1 cellular context compared by ENCODE assay signal in the genomic region with DNA sequence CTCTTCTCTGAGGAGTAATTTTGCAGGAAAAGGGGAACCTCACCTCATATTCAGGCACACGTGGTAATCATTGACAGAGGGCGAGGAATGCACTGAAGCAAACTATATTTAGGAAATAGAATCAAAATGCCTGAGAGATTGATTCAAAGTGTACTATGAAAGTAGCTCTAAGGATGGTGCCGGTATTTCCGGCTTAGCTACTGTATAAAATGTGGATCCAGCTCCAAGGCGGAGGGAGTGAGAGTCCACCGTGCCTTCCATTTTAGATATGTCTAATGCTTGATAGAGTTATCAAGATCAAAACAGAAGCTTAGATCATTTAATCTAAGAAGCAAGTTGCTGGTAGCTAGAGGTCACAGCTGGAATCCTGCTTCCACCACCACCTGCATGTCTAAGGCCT.
TF ChIP-seq lines count a peak whose summit lies in the region.

No MANE protein-coding gene starts in this region.

TF ChIP-seq in WTC11, 78 proteins besides CTCF, POLR2A, EP300 and RAD21 (continued from another document):
- TF ChIP-seq, protein P1, sequence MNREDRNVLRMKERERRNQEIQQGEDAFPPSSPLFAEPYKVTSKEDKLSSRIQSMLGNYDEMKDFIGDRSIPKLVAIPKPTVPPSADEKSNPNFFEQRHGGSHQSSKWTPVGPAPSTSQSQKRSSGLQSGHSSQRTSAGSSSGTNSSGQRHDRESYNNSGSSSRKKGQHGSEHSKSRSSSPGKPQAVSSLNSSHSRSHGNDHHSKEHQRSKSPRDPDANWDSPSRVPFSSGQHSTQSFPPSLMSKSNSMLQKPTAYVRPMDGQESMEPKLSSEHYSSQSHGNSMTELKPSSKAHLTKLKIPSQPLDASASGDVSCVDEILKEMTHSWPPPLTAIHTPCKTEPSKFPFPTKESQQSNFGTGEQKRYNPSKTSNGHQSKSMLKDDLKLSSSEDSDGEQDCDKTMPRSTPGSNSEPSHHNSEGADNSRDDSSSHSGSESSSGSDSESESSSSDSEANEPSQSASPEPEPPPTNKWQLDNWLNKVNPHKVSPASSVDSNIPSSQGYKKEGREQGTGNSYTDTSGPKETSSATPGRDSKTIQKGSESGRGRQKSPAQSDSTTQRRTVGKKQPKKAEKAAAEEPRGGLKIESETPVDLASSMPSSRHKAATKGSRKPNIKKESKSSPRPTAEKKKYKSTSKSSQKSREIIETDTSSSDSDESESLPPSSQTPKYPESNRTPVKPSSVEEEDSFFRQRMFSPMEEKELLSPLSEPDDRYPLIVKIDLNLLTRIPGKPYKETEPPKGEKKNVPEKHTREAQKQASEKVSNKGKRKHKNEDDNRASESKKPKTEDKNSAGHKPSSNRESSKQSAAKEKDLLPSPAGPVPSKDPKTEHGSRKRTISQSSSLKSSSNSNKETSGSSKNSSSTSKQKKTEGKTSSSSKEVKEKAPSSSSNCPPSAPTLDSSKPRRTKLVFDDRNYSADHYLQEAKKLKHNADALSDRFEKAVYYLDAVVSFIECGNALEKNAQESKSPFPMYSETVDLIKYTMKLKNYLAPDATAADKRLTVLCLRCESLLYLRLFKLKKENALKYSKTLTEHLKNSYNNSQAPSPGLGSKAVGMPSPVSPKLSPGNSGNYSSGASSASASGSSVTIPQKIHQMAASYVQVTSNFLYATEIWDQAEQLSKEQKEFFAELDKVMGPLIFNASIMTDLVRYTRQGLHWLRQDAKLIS (CRISPR knock-in tag; IDR thresholded peaks at IDR 0.05; ENCODE audit: borderline replicate concordance) = no peak
- TF ChIP-seq, protein P2, sequence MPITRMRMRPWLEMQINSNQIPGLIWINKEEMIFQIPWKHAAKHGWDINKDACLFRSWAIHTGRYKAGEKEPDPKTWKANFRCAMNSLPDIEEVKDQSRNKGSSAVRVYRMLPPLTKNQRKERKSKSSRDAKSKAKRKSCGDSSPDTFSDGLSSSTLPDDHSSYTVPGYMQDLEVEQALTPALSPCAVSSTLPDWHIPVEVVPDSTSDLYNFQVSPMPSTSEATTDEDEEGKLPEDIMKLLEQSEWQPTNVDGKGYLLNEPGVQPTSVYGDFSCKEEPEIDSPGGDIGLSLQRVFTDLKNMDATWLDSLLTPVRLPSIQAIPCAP (CRISPR knock-in tag; IDR thresholded peaks at IDR 0.05) = no peak
- TF ChIP-seq ZNF671 (CRISPR knock-in tag; IDR thresholded peaks at IDR 0.05) (no peak), TCF7 (CRISPR knock-in tag; IDR thresholded peaks at IDR 0.05; ENCODE audit: low read depth) (no peak), NFYB (CRISPR knock-in tag; conservative IDR thresholded peaks at IDR 0.05; ENCODE audit: low read depth) (no peak), SP1 (CRISPR knock-in tag; conservative IDR thresholded peaks at IDR 0.05) (no peak), RELA (CRISPR knock-in tag; IDR thresholded peaks at IDR 0.05; ENCODE audit: borderline replicate concordance) (no peak)
- TF ChIP-seq, protein P3, sequence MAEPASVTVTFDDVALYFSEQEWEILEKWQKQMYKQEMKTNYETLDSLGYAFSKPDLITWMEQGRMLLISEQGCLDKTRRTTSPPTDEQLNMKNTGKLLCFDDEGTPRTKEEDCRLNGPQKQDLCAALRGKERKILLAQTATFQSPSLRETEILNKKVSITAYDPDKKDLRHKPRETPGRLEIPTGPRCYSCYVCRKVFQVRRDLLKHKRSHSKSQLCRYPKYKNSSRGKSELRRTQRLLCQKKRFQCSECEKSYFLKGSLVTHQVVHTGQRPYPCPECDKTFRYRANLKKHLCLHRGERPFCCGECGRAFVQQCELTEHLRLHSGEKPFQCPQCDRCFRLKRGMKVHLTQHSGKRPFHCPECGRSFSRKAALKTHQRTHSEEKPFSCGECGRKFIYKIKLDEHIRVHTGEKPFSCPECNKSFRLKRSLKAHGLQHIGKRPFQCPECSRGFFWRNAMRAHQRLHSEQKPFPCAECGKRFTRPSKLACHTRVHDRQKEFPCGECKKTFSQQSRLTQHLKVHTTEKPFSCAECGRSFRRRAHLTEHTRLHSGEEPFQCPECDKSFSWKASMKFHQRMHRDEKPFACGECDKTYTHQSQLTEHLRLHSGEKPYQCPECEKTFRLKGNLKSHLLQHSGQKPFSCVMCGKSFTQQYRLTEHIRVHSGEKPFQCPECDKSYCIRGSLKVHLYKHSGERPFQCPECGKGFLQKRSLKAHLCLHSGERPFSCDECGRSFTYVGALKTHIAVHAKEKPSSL (CRISPR knock-in tag; conservative IDR thresholded peaks at IDR 0.05) = no peak
- TF ChIP-seq, protein P4, sequence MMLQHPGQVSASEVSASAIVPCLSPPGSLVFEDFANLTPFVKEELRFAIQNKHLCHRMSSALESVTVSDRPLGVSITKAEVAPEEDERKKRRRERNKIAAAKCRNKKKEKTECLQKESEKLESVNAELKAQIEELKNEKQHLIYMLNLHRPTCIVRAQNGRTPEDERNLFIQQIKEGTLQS (CRISPR knock-in tag; conservative IDR thresholded peaks at IDR 0.05) = no peak
- TF ChIP-seq, protein P5, sequence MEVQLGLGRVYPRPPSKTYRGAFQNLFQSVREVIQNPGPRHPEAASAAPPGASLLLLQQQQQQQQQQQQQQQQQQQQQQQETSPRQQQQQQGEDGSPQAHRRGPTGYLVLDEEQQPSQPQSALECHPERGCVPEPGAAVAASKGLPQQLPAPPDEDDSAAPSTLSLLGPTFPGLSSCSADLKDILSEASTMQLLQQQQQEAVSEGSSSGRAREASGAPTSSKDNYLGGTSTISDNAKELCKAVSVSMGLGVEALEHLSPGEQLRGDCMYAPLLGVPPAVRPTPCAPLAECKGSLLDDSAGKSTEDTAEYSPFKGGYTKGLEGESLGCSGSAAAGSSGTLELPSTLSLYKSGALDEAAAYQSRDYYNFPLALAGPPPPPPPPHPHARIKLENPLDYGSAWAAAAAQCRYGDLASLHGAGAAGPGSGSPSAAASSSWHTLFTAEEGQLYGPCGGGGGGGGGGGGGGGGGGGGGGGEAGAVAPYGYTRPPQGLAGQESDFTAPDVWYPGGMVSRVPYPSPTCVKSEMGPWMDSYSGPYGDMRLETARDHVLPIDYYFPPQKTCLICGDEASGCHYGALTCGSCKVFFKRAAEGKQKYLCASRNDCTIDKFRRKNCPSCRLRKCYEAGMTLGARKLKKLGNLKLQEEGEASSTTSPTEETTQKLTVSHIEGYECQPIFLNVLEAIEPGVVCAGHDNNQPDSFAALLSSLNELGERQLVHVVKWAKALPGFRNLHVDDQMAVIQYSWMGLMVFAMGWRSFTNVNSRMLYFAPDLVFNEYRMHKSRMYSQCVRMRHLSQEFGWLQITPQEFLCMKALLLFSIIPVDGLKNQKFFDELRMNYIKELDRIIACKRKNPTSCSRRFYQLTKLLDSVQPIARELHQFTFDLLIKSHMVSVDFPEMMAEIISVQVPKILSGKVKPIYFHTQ (CRISPR knock-in tag; IDR thresholded peaks at IDR 0.05) = no peak
- TF ChIP-seq, protein P6, sequence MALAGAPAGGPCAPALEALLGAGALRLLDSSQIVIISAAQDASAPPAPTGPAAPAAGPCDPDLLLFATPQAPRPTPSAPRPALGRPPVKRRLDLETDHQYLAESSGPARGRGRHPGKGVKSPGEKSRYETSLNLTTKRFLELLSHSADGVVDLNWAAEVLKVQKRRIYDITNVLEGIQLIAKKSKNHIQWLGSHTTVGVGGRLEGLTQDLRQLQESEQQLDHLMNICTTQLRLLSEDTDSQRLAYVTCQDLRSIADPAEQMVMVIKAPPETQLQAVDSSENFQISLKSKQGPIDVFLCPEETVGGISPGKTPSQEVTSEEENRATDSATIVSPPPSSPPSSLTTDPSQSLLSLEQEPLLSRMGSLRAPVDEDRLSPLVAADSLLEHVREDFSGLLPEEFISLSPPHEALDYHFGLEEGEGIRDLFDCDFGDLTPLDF (CRISPR knock-in tag; IDR thresholded peaks at IDR 0.05) = no peak
